24 cellular contexts compared by ENCODE assay signal in the genomic region with DNA sequence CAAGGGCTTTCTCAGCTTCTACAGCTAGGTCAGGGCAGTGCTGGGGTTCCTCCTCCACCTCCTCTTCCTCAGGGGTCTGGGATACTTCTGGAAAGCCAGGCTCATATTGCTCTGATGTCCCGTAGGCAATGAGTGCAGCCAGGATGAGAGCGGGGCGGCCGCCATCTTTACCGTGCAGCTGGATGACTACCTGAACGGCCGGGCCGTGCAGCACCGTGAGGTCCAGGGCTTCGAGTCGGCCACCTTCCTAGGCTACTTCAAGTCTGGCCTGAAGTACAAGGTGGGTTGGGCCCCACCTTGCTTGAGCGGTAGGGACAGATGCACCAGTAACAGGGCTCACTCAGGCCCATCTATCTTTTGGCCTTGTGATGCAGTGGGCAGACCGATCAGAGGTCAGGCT. TPM values are rescaled to one million over a fixed set of nuclear protein-coding genes. Genes with fewer than 3 reads are reported as not detected.
DNase-seq lines count a peak whose midpoint lies in the region; ATAC-seq and TF ChIP-seq lines count a peak whose summit lies in the region.
"Had no signal": no experiment of that assay in that cellular context is flagged by ENCODE, and none has a peak within 500 bp of the region (broad histone marks: within the 10 kb centered on the region; RNA-seq: fewer than 3 reads in every experiment).

No MANE protein-coding gene starts in this region.

- H3K9ac ChIP-seq in adipocyte (ENCODE audit: low read length) = peak overlapping the region; percentile 42
- H3K9ac ChIP-seq in neuronal stem cell (ENCODE audit: low read depth, low read length, poor library complexity) = no peak overlapping the region
- H3K9ac ChIP-seq: SK-N-SH had no signal

- no peak for TF ChIP-seq POLR2A in suprapubic skin (IDR thresholded peaks at IDR 0.05)

- peak overlapping the region; percentile 1 for H3K18ac ChIP-seq in neuronal stem cell (ENCODE audit: low read length)

- no peak overlapping the region for H2BK12ac ChIP-seq in neuronal stem cell (ENCODE audit: low read length)

- H3K27ac Mint-ChIP-seq in natural killer cell = no peak overlapping the region
- H3K27ac Mint-ChIP-seq: activated naive CD8-positive, alpha-beta T cell treated with anti-CD3 and anti-CD28 coated beads, Interleukin-2, amount 50 U/mL, for 24 hours; memory B cell had no signal

- H3K27me3 ChIP-seq in adipocyte (replicated peaks; ENCODE audit: control insufficient read depth, insufficient read depth, low read length) (no peaks in the 10 kb centered on the region), esophagus (ENCODE audit: control insufficient read depth in 1 of 2, insufficient read depth in 2 of 2, low read length in 2 of 2) (no peaks in the 10 kb centered on the region), neuronal stem cell (ENCODE audit: control insufficient read depth in 3 of 3, insufficient read depth in 3 of 3, low read depth in 1 of 3, low read length in 3 of 3) (peaks cover 0 to 10% (median 0%) of the 10 kb centered on the region in 3 experiments), suprapubic skin (no peaks in the 10 kb centered on the region), WERI-Rb-1 (ENCODE audit: insufficient read depth, low read depth, severe bottlenecking) (no peaks in the 10 kb centered on the region)
- H3K27me3 ChIP-seq: brain microvascular endothelial cell, testis had no signal

- H2AK5ac ChIP-seq in neuronal stem cell (ENCODE audit: low read depth, low read length) = no peak overlapping the region

- no peak overlapping the region for H2BK15ac ChIP-seq in neuronal stem cell (ENCODE audit: low read length)

- H3K36me3 ChIP-seq in adipocyte (ENCODE audit: control insufficient read depth, insufficient read depth, low read length, severe bottlenecking) (peaks cover 42% of the 10 kb centered on the region), esophagus (ENCODE audit: control insufficient read depth in 2 of 2, insufficient read depth in 2 of 2, low read length in 1 of 2) (peaks cover 6 to 35% of the 10 kb centered on the region in 2 donors), neuronal stem cell (replicated peaks in 1 of 2; ENCODE audit: control insufficient read depth in 2 of 2, insufficient read depth in 2 of 2, low read length in 2 of 2) (no peaks in the 10 kb centered on the region), suprapubic skin (peaks cover 55% of the 10 kb centered on the region), WERI-Rb-1 (no peaks in the 10 kb centered on the region)

- no peaks in the 10 kb centered on the region for H3K9me3 Mint-ChIP-seq in natural killer cell
- H3K9me3 Mint-ChIP-seq: activated naive CD8-positive, alpha-beta T cell treated with anti-CD3 and anti-CD28 coated beads, Interleukin-2, amount 50 U/mL, for 24 hours; dendritic cell treated with granulocyte-macrophage colony-stimulating factor and Interleukin-4, amounts not matched to agents 40 ng/mL and 50 ng/mL, for 4 days; memory B cell had no signal

- H3K36me3 Mint-ChIP-seq in natural killer cell = peaks cover 9% of the 10 kb centered on the region

- H3K4me1 Mint-ChIP-seq in natural killer cell = peaks cover 18 to 29% of the 10 kb centered on the region in 2 donors

- no peak overlapping the region for H3K4me3 Mint-ChIP-seq in natural killer cell
- H3K4me3 Mint-ChIP-seq: activated naive CD8-positive, alpha-beta T cell treated with anti-CD3 and anti-CD28 coated beads, Interleukin-2, amount 50 U/mL, for 24 hours; dendritic cell treated with granulocyte-macrophage colony-stimulating factor and Interleukin-4, amounts not matched to agents 40 ng/mL and 50 ng/mL, for 4 days; memory B cell had no signal

- no peak overlapping the region for H3K14ac ChIP-seq in neuronal stem cell (ENCODE audit: low read length)

- H4K91ac ChIP-seq in neuronal stem cell (ENCODE audit: low read depth, low read length, poor library complexity) = no peak overlapping the region

- H3K4me1 ChIP-seq in adipocyte (ENCODE audit: control insufficient read depth, insufficient read depth, low read length) (peaks cover 79% of the 10 kb centered on the region), esophagus (ENCODE audit: control insufficient read depth in 2 of 2, insufficient read depth in 2 of 2, low read length in 1 of 2) (peaks cover 19 to 31% of the 10 kb centered on the region in 2 donors), neuronal stem cell (ENCODE audit: control insufficient read depth in 2 of 2, insufficient read depth in 1 of 2, low read depth in 1 of 2, low read length in 2 of 2) (peaks cover 19 to 22% of the 10 kb centered on the region in 2 donors), suprapubic skin (peaks cover 85% of the 10 kb centered on the region)

- H3K27me3 Mint-ChIP-seq in natural killer cell (ENCODE audit: low read depth in 2 of 2) = no peaks in the 10 kb centered on the region
- H3K27me3 Mint-ChIP-seq: dendritic cell treated with granulocyte-macrophage colony-stimulating factor and Interleukin-4, amounts not matched to agents 40 ng/mL and 50 ng/mL, for 4 days; memory B cell had no signal

- no peak overlapping the region for H3K23ac ChIP-seq in neuronal stem cell (ENCODE audit: low read depth, low read length, poor library complexity)

- no peak for TF ChIP-seq EP300 in suprapubic skin (IDR thresholded peaks at IDR 0.05)

- peaks cover 2% of the 10 kb centered on the region for H3K79me1 ChIP-seq in neuronal stem cell (ENCODE audit: low read depth, low read length)

- no peak overlapping the region for H2AFZ ChIP-seq in neuronal stem cell (ENCODE audit: low read length)

- ATAC-seq in HG03432 (IDR thresholded peaks at IDR 0.05; ENCODE audit: unreplicated experiment) (no peak), natural killer cell (no peak), GM18502 (IDR thresholded peaks at IDR 0.05; ENCODE audit: poor library complexity, unreplicated experiment) (no peak)
- ATAC-seq: activated naive CD8-positive, alpha-beta T cell treated with anti-CD3 and anti-CD28 coated beads, Interleukin-2, amount 50 U/mL, for 24 hours had no signal

- H3K27ac ChIP-seq in esophagus (ENCODE audit: low read depth in 2 of 2, low read length in 1 of 2) = peak overlapping the region; percentile 75 to 77
- no peak overlapping the region for H3K27ac ChIP-seq in neuronal stem cell (replicated peaks; ENCODE audit: low read length)
- H3K27ac ChIP-seq in suprapubic skin = peak overlapping the region; percentile 22
- H3K27ac ChIP-seq in WERI-Rb-1 = no peak overlapping the region
- H3K27ac ChIP-seq: brain microvascular endothelial cell had no signal

- DNase-seq in adipocyte (ENCODE audit: low read depth) (no peak), neuronal stem cell (ENCODE audit: low spot score) (no peak), suprapubic skin (ENCODE audit: low spot score in 2 of 2) (peak; percentile 59 to 65), WERI-Rb-1 (no peak), natural killer cell (no peak)
- DNase-seq: activated CD4-positive, alpha-beta T cell treated with anti-CD3 and anti-CD28 coated beads, Interleukin-2, amount 50 U/mL, for 1 hour; activated CD8-positive, alpha-beta memory T cell treated with anti-CD3 and anti-CD28 coated beads, Interleukin-2, amount 50 U/mL, for 48 hours; activated naive CD8-positive, alpha-beta T cell treated with anti-CD3 and anti-CD28 coated beads, Interleukin-2, amount 50 U/mL, for 24 hours; brain microvascular endothelial cell; COR-L47; DND-41; islet precursor cell; KBM-7; NCI-H1436 treated with DMSO at 0.1 percent for 48 hours; NCI-H2171; NCI-H526; occipital lobe; SK-N-SH; testis had no signal

- intact Hi-C loops in natural killer cell (cut with micrococcal nuclease) = no loop called here

- H2BK120ac ChIP-seq in neuronal stem cell (ENCODE audit: low read depth, low read length) = no peak overlapping the region

- no peak overlapping the region for H3K4me2 ChIP-seq in neuronal stem cell (ENCODE audit: insufficient read depth, low read length, poor library complexity, severe bottlenecking)
- H3K4me2 ChIP-seq: SK-N-SH had no signal

- 91 to 93% methylated on average over 13 of the region's 13 CpGs for WGBS in esophagus, 2 donors
- WGBS in neuronal stem cell (ENCODE audit: extremely low coverage in 2 of 2, insufficient read length in 2 of 2, insufficient replicate concordance in 1 of 2), 2 donors = no CpG with 5 or more reads among the region's 13 CpGs
- 92% methylated on average over 6 of the region's 13 CpGs for WGBS in suprapubic skin

- TF ChIP-seq CTCF in suprapubic skin (IDR thresholded peaks at IDR 0.05) (no peak), WERI-Rb-1 (IDR thresholded peaks at IDR 0.05; ENCODE audit: low read depth, low read length) (no peak), natural killer cell (IDR thresholded peaks at IDR 0.05) (no peak)

- H2BK5ac ChIP-seq in neuronal stem cell (ENCODE audit: low read length) = no peak overlapping the region

- no peak overlapping the region for H3K4ac ChIP-seq in neuronal stem cell (ENCODE audit: low read length)

- H3K9me3 ChIP-seq in adipocyte (ENCODE audit: control insufficient read depth, low read length) = no peaks in the 10 kb centered on the region
- no peaks in the 10 kb centered on the region for H3K9me3 ChIP-seq in esophagus (ENCODE audit: control insufficient read depth in 2 of 2, insufficient read depth in 1 of 2, low read depth in 1 of 2, low read length in 1 of 2)
- H3K9me3 ChIP-seq in neuronal stem cell (replicated peaks in 1 of 2; ENCODE audit: control insufficient read depth in 2 of 2, insufficient read depth in 1 of 2, low read depth in 1 of 2, low read length in 2 of 2) = no peaks in the 10 kb centered on the region
- H3K9me3 ChIP-seq in suprapubic skin = no peaks in the 10 kb centered on the region
- no peaks in the 10 kb centered on the region for H3K9me3 ChIP-seq in WERI-Rb-1 (ENCODE audit: severe bottlenecking)
- H3K9me3 ChIP-seq: SK-N-SH, testis had no signal

- no peak overlapping the region for H4K8ac ChIP-seq in neuronal stem cell (ENCODE audit: low read depth, low read length)

- H3K4me3 ChIP-seq in adipocyte (ENCODE audit: low read length) = peak overlapping the region; percentile 4
- no peak overlapping the region for H3K4me3 ChIP-seq in esophagus (ENCODE audit: low read depth in 1 of 2, low read length in 2 of 2)
- no peak overlapping the region for H3K4me3 ChIP-seq in neuronal stem cell (ENCODE audit: low read length in 2 of 2)
- peak overlapping the region; percentile 62 for H3K4me3 ChIP-seq in suprapubic skin
- H3K4me3 ChIP-seq in WERI-Rb-1 (ENCODE audit: low read depth, low read length) = no peak overlapping the region
- H3K4me3 ChIP-seq: testis had no signal

RNA-seq across cellular contexts. Expression of gene GSN, which starts 34.8 kb away (rescaled TPM):
- 100 to 1,000 TPM; 198 to 418 TPM for polyA plus RNA-seq in esophagus
- 29.4 TPM for polyA plus RNA-seq in neuronal stem cell (2013, experiment 1 of 2)
- polyA plus RNA-seq in neuronal stem cell (2013, experiment 2 of 2) = 28.1 TPM
- total RNA-seq in suprapubic skin (100 to 1,000 TPM; 681 to 944 (median 771) TPM), natural killer cell (100 to 1,000 TPM in 2 of 3 donors, 10 to 100 TPM in 1; 92.9 to 103 (median 103) TPM)

Comparison
In these comparisons a context has a peak if more than half of its experiments do, and no peak if none do; other contexts are left out.
1. DNase-seq: peak in suprapubic skin (2 of 2); none in adipocyte (single experiment), neuronal stem cell (single experiment), WERI-Rb-1 (single experiment) and natural killer cell (single experiment).
2. H3K4me3 ChIP-seq: peak in adipocyte (single experiment) and suprapubic skin (single experiment); none in esophagus (0 of 2), neuronal stem cell (0 of 2) and WERI-Rb-1 (single experiment).
3. H3K27ac ChIP-seq: peak in esophagus (2 of 2) and suprapubic skin (single experiment); none in neuronal stem cell (single experiment) and WERI-Rb-1 (single experiment).
4. RNA of gene GSN, which starts 34.8 kb away (total RNA-seq): 681 to 944 TPM in suprapubic skin; 92.9 to 103 TPM in natural killer cell; every median in the first group is over 4 times any median in the second.